Comparison of ENCODE assay signal across 6 cellular contexts in genomic region chr3:67564973-67565372, GRCh38.
"Had no signal": no experiment of that assay in that cellular context is flagged by ENCODE, and none has a peak within 500 bp of the region (broad histone marks: within the 10 kb centered on the region; RNA-seq: fewer than 3 reads in every experiment).

No MANE protein-coding gene starts in this region.

- DNase-seq: H9, HCEC 1CT, IMR-90, KG1 had no signal

- H3K4me3 ChIP-seq: GM23338, K562 had no signal

- ATAC-seq: GM23338, K562 had no signal
